Comparison of ENCODE assay signal across 14 cellular contexts in the genomic region with DNA sequence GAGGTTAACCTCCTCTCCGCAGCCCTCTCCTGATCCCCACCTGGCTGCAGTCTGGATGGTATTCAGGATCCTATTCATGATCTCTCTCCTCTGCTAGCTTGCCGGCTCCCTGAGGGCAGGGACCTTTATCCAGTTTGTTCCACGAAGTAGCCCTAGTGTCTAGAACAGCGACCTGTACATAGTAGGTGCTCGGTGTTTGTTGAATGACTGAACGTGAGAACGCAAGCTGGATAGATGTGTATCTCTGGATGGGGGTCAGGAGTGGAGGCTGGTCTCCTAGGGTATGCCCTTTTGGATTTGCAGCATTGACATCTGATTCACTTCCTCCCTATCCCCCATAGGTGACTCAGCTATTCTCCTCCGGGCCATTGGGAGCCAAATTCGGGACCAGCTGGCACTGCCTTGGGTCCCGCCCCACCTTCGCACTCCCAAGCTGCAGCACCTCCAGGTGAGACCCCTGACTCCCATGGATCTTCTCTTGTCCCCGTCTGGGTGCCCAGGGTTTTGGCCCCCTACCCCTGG. TPM values are rescaled to one million over a fixed set of nuclear protein-coding genes. Genes with fewer than 3 reads are reported as not detected.
"Had no signal": no experiment of that assay in that cellular context is flagged by ENCODE, and none has a peak within 500 bp of the region (broad histone marks: within the 10 kb centered on the region; RNA-seq: fewer than 3 reads in every experiment).

No MANE protein-coding gene starts in this region.

- H3K4me3 Mint-ChIP-seq: activated CD4-positive, alpha-beta T cell treated with anti-CD3 and anti-CD28 coated beads, Interleukin-2, amount 10 ng/mL, durations not matched to agents 24 days and 14 days; activated T-helper 1 cell treated with anti-CD3 and anti-CD28 coated beads, Interleukin-12 subunit alpha, Interleukin-12 subunit beta, Interleukin-2, Interleukin-4 antibody, amounts not matched to agents 30 ng/mL and 10 ng/mL and 1 ng/mL, durations not matched to agents 14 hours and 24 hours and 36 hours; effector memory CD8-positive, alpha-beta T cell; naive thymus-derived CD8-positive, alpha-beta T cell; type B pancreatic cell had no signal

- H3K27me3 ChIP-seq: ascending aorta, right atrium auricular region had no signal

- H3K9me3 ChIP-seq: ascending aorta, mucosa of descending colon, right atrium auricular region had no signal

- H3K4me1 ChIP-seq: ascending aorta, right atrium auricular region had no signal

- H3K27me3 Mint-ChIP-seq: activated CD4-positive, alpha-beta T cell treated with anti-CD3 and anti-CD28 coated beads, Interleukin-2, amount 10 ng/mL, durations not matched to agents 24 days and 14 days; effector memory CD8-positive, alpha-beta T cell; naive thymus-derived CD8-positive, alpha-beta T cell; type B pancreatic cell had no signal

- H3K36me3 Mint-ChIP-seq: type B pancreatic cell had no signal

- H3K4me1 Mint-ChIP-seq: activated CD4-positive, alpha-beta T cell treated with anti-CD3 and anti-CD28 coated beads, Interleukin-2, amount 10 ng/mL, durations not matched to agents 24 days and 14 days had no signal

- H3K27ac ChIP-seq: ascending aorta, coronary artery, right atrium auricular region had no signal

- H3K4me3 ChIP-seq: ascending aorta, coronary artery, mucosa of descending colon, right atrium auricular region had no signal

- ATAC-seq: effector memory CD8-positive, alpha-beta T cell; left colon; mucosa of descending colon; naive thymus-derived CD8-positive, alpha-beta T cell had no signal

- H3K9me3 Mint-ChIP-seq: activated CD4-positive, alpha-beta T cell treated with anti-CD3 and anti-CD28 coated beads, Interleukin-2, amount 10 ng/mL, durations not matched to agents 24 days and 14 days; activated T-helper 1 cell treated with anti-CD3 and anti-CD28 coated beads, Interleukin-12 subunit alpha, Interleukin-12 subunit beta, Interleukin-2, Interleukin-4 antibody, amounts not matched to agents 30 ng/mL and 10 ng/mL and 1 ng/mL, durations not matched to agents 14 hours and 24 hours and 36 hours; effector memory CD8-positive, alpha-beta T cell; naive thymus-derived CD8-positive, alpha-beta T cell; type B pancreatic cell had no signal

- H3K27ac Mint-ChIP-seq: activated CD4-positive, alpha-beta T cell treated with anti-CD3 and anti-CD28 coated beads, Interleukin-2, amount 10 ng/mL, durations not matched to agents 24 days and 14 days; activated T-helper 1 cell treated with anti-CD3 and anti-CD28 coated beads, Interleukin-12 subunit alpha, Interleukin-12 subunit beta, Interleukin-2, Interleukin-4 antibody, amounts not matched to agents 30 ng/mL and 10 ng/mL and 1 ng/mL, durations not matched to agents 14 hours and 24 hours and 36 hours; effector memory CD8-positive, alpha-beta T cell; type B pancreatic cell had no signal

- DNase-seq: activated CD4-positive, alpha-beta T cell treated with anti-CD3 and anti-CD28 coated beads, Interleukin-2, amount 10 ng/mL, durations not matched to agents 24 days and 14 days; activated naive CD4-positive, alpha-beta T cell; effector memory CD8-positive, alpha-beta T cell; left colon; mucosa of descending colon; small intestine; SW 1271 had no signal

RNA-seq across cellular contexts. Expression of a gene that starts 9.5 kb away (rescaled TPM):
- total RNA-seq: ascending aorta had no signal

RNA-seq across cellular contexts. Expression of a gene that starts 21.9 kb away (rescaled TPM):
- total RNA-seq: ascending aorta, lung microvascular endothelial cell, right atrium auricular region had no signal
